1 cellular context compared by ENCODE assay signal in the genomic region with DNA sequence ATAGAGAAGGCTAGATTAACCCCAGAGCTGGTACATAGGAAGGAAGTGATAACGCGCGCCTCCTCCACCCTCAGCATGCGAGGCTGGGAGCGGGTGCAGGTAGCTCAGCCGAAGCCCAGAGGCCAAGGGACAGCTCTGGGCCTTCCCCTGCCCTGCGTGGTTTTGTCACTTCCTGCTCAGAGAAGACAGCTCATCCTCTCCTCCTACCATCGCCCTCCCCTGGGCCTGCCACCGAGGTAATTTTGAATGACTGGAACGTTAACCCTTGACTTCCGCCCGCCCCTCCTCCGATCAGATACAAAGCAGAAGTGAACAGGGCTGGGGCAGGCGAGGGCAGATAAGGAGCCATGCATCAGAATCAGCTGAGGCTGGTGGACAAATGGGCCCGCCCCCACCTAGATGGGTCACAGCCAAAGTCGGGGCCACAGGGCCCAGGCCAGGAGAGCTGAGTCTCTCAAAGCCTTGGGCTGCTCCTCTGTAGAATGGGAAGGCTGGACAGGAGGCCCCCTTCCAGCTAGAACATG.
TF ChIP-seq lines count a peak whose summit lies in the region.

No MANE protein-coding gene starts in this region.

TF ChIP-seq in K562, 482 proteins besides CTCF, POLR2A, EP300 and RAD21 (continued from another document and continues in another):
- TF ChIP-seq, protein P1, sequence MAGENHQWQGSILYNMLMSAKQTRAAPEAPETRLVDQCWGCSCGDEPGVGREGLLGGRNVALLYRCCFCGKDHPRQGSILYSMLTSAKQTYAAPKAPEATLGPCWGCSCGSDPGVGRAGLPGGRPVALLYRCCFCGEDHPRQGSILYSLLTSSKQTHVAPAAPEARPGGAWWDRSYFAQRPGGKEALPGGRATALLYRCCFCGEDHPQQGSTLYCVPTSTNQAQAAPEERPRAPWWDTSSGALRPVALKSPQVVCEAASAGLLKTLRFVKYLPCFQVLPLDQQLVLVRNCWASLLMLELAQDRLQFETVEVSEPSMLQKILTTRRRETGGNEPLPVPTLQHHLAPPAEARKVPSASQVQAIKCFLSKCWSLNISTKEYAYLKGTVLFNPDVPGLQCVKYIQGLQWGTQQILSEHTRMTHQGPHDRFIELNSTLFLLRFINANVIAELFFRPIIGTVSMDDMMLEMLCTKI (IDR thresholded peaks at IDR 0.05; ENCODE audit: partially characterized antibody), result no peak
- TF ChIP-seq SETDB1 (IDR thresholded peaks at IDR 0.05; ENCODE audit: low read length), result no peak
- peak; percentile 52 to 74; a peak in 3 of 4 replicates for TF ChIP-seq TBL1XR1 (IDR thresholded peaks at IDR 0.05; ENCODE audit: low read length in 2 of 2)
- TF ChIP-seq ZNF584 (CRISPR knock-in tag; IDR thresholded peaks at IDR 0.05; ENCODE audit: low read depth), result peak; percentile 68; the same call in 1 of the 2 replicates
- TF ChIP-seq, protein P2, sequence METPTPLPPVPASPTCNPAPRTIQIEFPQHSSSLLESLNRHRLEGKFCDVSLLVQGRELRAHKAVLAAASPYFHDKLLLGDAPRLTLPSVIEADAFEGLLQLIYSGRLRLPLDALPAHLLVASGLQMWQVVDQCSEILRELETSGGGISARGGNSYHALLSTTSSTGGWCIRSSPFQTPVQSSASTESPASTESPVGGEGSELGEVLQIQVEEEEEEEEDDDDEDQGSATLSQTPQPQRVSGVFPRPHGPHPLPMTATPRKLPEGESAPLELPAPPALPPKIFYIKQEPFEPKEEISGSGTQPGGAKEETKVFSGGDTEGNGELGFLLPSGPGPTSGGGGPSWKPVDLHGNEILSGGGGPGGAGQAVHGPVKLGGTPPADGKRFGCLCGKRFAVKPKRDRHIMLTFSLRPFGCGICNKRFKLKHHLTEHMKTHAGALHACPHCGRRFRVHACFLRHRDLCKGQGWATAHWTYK (CRISPR knock-in tag; IDR thresholded peaks at IDR 0.05), result 0 out of 2 replicates have a peak, but pooled peaks have one; percentile 39
- no peak for TF ChIP-seq ESRRB (CRISPR knock-in tag; IDR thresholded peaks at IDR 0.05; ENCODE audit: borderline replicate concordance)
- TF ChIP-seq YY1 (IDR thresholded peaks at IDR 0.05; ENCODE audit: borderline replicate concordance in 1 of 3, control insufficient read depth in 1 of 3, extremely low read depth in 1 of 3, insufficient read depth in 3 of 3, insufficient read length in 1 of 3, insufficient replicate concordance in 2 of 3, low read depth in 1 of 3, low read length in 2 of 3), result peak in 2 of 3 experiments; percentile 43 to 56
- no peak for TF ChIP-seq RFX5 (IDR thresholded peaks at IDR 0.05; ENCODE audit: low read depth, low read length)
- no peak for TF ChIP-seq NELFE (IDR thresholded peaks at IDR 0.05; ENCODE audit: insufficient read depth, insufficient read length)
- TF ChIP-seq HDAC3 (IDR thresholded peaks at IDR 0.05; ENCODE audit: borderline replicate concordance, partially characterized antibody), result no peak
- TF ChIP-seq ZNF699 (CRISPR knock-in tag; IDR thresholded peaks at IDR 0.05; ENCODE audit: insufficient replicate concordance), result no peak
- TF ChIP-seq ZSCAN32 (CRISPR knock-in tag; IDR thresholded peaks at IDR 0.05), result no peak
- no peak for TF ChIP-seq ZNF507 (tag; conservative IDR thresholded peaks at IDR 0.05)
- TF ChIP-seq ZBTB8A (IDR thresholded peaks at IDR 0.05; ENCODE audit: partially characterized antibody), result no peak
- no peak for TF ChIP-seq ATF1 (CRISPR knock-in tag; IDR thresholded peaks at IDR 0.05)
- TF ChIP-seq ATF1 (tag; IDR thresholded peaks at IDR 0.05), result peak; percentile 84
- TF ChIP-seq ZBTB7A (IDR thresholded peaks at IDR 0.05; ENCODE audit: borderline replicate concordance, control insufficient read depth, low read depth, low read length), result peak; percentile 55; the same call in 1 of the 2 replicates
- TF ChIP-seq HMGN3 (IDR thresholded peaks at IDR 0.05; ENCODE audit: borderline replicate concordance, extremely low read depth, insufficient read length, low read depth, low read length), result peak; percentile 56
- peak; percentile 91 for TF ChIP-seq CTBP1 (IDR thresholded peaks at IDR 0.05; ENCODE audit: borderline replicate concordance)
- no peak for TF ChIP-seq GTF2A2 (tag; IDR thresholded peaks at IDR 0.05)
- no peak for TF ChIP-seq ZZZ3 (IDR thresholded peaks at IDR 0.05)
- TF ChIP-seq PHB (CRISPR knock-in tag; IDR thresholded peaks at IDR 0.05), result no peak
- TF ChIP-seq, protein P3, sequence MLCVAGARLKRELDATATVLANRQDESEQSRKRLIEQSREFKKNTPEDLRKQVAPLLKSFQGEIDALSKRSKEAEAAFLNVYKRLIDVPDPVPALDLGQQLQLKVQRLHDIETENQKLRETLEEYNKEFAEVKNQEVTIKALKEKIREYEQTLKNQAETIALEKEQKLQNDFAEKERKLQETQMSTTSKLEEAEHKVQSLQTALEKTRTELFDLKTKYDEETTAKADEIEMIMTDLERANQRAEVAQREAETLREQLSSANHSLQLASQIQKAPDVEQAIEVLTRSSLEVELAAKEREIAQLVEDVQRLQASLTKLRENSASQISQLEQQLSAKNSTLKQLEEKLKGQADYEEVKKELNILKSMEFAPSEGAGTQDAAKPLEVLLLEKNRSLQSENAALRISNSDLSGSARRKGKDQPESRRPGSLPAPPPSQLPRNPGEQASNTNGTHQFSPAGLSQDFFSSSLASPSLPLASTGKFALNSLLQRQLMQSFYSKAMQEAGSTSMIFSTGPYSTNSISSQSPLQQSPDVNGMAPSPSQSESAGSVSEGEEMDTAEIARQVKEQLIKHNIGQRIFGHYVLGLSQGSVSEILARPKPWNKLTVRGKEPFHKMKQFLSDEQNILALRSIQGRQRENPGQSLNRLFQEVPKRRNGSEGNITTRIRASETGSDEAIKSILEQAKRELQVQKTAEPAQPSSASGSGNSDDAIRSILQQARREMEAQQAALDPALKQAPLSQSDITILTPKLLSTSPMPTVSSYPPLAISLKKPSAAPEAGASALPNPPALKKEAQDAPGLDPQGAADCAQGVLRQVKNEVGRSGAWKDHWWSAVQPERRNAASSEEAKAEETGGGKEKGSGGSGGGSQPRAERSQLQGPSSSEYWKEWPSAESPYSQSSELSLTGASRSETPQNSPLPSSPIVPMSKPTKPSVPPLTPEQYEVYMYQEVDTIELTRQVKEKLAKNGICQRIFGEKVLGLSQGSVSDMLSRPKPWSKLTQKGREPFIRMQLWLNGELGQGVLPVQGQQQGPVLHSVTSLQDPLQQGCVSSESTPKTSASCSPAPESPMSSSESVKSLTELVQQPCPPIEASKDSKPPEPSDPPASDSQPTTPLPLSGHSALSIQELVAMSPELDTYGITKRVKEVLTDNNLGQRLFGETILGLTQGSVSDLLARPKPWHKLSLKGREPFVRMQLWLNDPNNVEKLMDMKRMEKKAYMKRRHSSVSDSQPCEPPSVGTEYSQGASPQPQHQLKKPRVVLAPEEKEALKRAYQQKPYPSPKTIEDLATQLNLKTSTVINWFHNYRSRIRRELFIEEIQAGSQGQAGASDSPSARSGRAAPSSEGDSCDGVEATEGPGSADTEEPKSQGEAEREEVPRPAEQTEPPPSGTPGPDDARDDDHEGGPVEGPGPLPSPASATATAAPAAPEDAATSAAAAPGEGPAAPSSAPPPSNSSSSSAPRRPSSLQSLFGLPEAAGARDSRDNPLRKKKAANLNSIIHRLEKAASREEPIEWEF (CRISPR knock-in tag; IDR thresholded peaks at IDR 0.05), result no peak
- no peak for TF ChIP-seq WHSC1 (IDR thresholded peaks at IDR 0.05; ENCODE audit: low read length)
- no peak for TF ChIP-seq ZNF197 (CRISPR knock-in tag; IDR thresholded peaks at IDR 0.05; ENCODE audit: low read depth)
- no peak for TF ChIP-seq SRSF1 (IDR thresholded peaks at IDR 0.05; ENCODE audit: low read depth, low read length)
- peak; percentile 91 for TF ChIP-seq NCOR1 (IDR thresholded peaks at IDR 0.05)
- no peak for TF ChIP-seq MAFG (tag; conservative IDR thresholded peaks at IDR 0.05)
- no peak for TF ChIP-seq GATAD2A (IDR thresholded peaks at IDR 0.05)
- TF ChIP-seq SIN3A (IDR thresholded peaks at IDR 0.05; ENCODE audit: borderline replicate concordance in 2 of 2, control insufficient read depth in 1 of 2, low read depth in 2 of 2, low read length in 2 of 2), result peak in 1 of 2 experiments; percentile 83; a peak in 1 of 4 replicates
- TF ChIP-seq, protein P4, sequence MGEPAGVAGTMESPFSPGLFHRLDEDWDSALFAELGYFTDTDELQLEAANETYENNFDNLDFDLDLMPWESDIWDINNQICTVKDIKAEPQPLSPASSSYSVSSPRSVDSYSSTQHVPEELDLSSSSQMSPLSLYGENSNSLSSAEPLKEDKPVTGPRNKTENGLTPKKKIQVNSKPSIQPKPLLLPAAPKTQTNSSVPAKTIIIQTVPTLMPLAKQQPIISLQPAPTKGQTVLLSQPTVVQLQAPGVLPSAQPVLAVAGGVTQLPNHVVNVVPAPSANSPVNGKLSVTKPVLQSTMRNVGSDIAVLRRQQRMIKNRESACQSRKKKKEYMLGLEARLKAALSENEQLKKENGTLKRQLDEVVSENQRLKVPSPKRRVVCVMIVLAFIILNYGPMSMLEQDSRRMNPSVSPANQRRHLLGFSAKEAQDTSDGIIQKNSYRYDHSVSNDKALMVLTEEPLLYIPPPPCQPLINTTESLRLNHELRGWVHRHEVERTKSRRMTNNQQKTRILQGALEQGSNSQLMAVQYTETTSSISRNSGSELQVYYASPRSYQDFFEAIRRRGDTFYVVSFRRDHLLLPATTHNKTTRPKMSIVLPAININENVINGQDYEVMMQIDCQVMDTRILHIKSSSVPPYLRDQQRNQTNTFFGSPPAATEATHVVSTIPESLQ (CRISPR knock-in tag; IDR thresholded peaks at IDR 0.05), result no peak
- TF ChIP-seq, protein P5, sequence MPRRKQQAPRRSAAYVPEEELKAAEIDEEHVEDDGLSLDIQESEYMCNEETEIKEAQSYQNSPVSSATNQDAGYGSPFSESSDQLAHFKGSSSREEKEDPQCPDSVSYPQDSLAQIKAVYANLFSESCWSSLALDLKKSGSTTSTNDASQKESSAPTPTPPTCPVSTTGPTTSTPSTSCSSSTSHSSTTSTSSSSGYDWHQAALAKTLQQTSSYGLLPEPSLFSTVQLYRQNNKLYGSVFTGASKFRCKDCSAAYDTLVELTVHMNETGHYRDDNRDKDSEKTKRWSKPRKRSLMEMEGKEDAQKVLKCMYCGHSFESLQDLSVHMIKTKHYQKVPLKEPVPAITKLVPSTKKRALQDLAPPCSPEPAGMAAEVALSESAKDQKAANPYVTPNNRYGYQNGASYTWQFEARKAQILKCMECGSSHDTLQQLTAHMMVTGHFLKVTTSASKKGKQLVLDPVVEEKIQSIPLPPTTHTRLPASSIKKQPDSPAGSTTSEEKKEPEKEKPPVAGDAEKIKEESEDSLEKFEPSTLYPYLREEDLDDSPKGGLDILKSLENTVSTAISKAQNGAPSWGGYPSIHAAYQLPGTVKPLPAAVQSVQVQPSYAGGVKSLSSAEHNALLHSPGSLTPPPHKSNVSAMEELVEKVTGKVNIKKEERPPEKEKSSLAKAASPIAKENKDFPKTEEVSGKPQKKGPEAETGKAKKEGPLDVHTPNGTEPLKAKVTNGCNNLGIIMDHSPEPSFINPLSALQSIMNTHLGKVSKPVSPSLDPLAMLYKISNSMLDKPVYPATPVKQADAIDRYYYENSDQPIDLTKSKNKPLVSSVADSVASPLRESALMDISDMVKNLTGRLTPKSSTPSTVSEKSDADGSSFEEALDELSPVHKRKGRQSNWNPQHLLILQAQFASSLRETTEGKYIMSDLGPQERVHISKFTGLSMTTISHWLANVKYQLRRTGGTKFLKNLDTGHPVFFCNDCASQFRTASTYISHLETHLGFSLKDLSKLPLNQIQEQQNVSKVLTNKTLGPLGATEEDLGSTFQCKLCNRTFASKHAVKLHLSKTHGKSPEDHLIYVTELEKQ (CRISPR knock-in tag; IDR thresholded peaks at IDR 0.05), result no peak
- TF ChIP-seq ZNF830 (CRISPR knock-in tag; IDR thresholded peaks at IDR 0.05), result no peak
- no peak for TF ChIP-seq MTF1 (CRISPR knock-in tag; IDR thresholded peaks at IDR 0.05; ENCODE audit: borderline replicate concordance)
- TF ChIP-seq, protein P6, sequence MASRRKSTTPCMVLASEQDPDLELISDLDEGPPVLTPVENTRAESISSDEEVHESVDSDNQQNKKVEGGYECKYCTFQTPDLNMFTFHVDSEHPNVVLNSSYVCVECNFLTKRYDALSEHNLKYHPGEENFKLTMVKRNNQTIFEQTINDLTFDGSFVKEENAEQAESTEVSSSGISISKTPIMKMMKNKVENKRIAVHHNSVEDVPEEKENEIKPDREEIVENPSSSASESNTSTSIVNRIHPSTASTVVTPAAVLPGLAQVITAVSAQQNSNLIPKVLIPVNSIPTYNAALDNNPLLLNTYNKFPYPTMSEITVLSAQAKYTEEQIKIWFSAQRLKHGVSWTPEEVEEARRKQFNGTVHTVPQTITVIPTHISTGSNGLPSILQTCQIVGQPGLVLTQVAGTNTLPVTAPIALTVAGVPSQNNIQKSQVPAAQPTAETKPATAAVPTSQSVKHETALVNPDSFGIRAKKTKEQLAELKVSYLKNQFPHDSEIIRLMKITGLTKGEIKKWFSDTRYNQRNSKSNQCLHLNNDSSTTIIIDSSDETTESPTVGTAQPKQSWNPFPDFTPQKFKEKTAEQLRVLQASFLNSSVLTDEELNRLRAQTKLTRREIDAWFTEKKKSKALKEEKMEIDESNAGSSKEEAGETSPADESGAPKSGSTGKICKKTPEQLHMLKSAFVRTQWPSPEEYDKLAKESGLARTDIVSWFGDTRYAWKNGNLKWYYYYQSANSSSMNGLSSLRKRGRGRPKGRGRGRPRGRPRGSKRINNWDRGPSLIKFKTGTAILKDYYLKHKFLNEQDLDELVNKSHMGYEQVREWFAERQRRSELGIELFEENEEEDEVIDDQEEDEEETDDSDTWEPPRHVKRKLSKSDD (conservative IDR thresholded peaks at IDR 0.05; ENCODE audit: low read length), result no peak
- TF ChIP-seq NFYB (IDR thresholded peaks at IDR 0.05; ENCODE audit: extremely low read depth, insufficient read length), result no peak
- no peak for TF ChIP-seq ZKSCAN3 (CRISPR knock-in tag; IDR thresholded peaks at IDR 0.05)
- no peak for TF ChIP-seq NR2F6 (CRISPR knock-in tag; IDR thresholded peaks at IDR 0.05)
- TF ChIP-seq, protein P7, sequence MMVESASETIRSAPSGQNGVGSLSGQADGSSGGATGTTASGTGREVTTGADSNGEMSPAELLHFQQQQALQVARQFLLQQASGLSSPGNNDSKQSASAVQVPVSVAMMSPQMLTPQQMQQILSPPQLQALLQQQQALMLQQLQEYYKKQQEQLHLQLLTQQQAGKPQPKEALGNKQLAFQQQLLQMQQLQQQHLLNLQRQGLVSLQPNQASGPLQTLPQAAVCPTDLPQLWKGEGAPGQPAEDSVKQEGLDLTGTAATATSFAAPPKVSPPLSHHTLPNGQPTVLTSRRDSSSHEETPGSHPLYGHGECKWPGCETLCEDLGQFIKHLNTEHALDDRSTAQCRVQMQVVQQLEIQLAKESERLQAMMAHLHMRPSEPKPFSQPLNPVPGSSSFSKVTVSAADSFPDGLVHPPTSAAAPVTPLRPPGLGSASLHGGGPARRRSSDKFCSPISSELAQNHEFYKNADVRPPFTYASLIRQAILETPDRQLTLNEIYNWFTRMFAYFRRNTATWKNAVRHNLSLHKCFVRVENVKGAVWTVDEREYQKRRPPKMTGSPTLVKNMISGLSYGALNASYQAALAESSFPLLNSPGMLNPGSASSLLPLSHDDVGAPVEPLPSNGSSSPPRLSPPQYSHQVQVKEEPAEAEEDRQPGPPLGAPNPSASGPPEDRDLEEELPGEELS (CRISPR knock-in tag; IDR thresholded peaks at IDR 0.05; ENCODE audit: borderline replicate concordance), result 0 out of 2 replicates have a peak, but pooled peaks have one; percentile 68
